In the genomic region with DNA sequence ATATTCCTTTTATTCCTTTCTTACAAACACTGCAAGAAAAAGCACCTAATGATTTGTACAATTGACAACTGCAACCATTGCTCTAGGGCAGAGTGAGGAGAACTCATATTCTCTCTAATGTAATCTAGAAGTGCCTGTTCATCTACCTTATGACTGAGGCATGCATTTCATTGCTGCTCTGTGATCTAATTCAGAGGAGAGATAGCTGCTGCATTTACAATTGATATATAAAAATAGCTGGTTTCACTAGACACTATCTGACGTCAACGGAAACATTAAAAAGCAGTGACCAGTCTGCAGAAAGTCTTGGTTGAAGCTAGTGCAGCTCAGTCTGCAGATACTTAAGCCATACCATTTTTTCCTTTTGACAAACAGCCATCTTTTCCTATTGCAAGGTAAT, we compare ENCODE assay signal across 21 cellular contexts.
"Had no signal": no experiment of that assay in that cellular context is flagged by ENCODE, and none has a peak within 500 bp of the region (broad histone marks: within the 10 kb centered on the region; RNA-seq: fewer than 3 reads in every experiment).

No MANE protein-coding gene starts in this region.

- DNase-seq: effector memory CD8-positive, alpha-beta T cell; foreskin fibroblast; hypothalamus; immature natural killer cell; islet precursor cell; kidney glomerular epithelial cell; mesenchymal stem cell; mucosa of descending colon; naive B cell; pancreas; sigmoid colon; spleen; stimulated activated CD4-positive, alpha-beta T cell treated with anti-CD3 and anti-CD28 coated beads, Interleukin-4, amount 100 ng/mL, for 4 hours; upper lobe of left lung had no signal

- H3K4me1 ChIP-seq: gastroesophageal sphincter, pancreas, sigmoid colon, spleen, upper lobe of left lung had no signal

- ATAC-seq: effector memory CD8-positive, alpha-beta T cell; gastroesophageal sphincter; mucosa of descending colon; natural killer cell treated with Interleukin-12 subunit alpha and Interleukin-12 subunit beta and Interleukin-15 and Interleukin-18, amount 100 ng/mL, for 72 hours; pancreas; stimulated activated memory B cell treated with anti-CD40 and anti-IgM and Interleukin-4, amounts not matched to agents 10 μg/mL and 1 μg/mL and 100 μg/mL, for 72 hours had no signal

- H3K27me3 ChIP-seq: gastroesophageal sphincter, neutrophil, pancreas, sigmoid colon, spleen, tibial nerve, upper lobe of left lung had no signal

- H3K27ac ChIP-seq: coronary artery, gastroesophageal sphincter, neutrophil, pancreas, sigmoid colon, spleen, thoracic aorta, tibial nerve, upper lobe of left lung had no signal

- H3K9me3 ChIP-seq: gastroesophageal sphincter, mucosa of descending colon, neutrophil, pancreas, sigmoid colon, thoracic aorta, tibial nerve, upper lobe of left lung had no signal

- H3K4me3 ChIP-seq: coronary artery, gastroesophageal sphincter, mucosa of descending colon, pancreas, sigmoid colon, spleen, thoracic aorta, tibial nerve, upper lobe of left lung had no signal

- H3K36me3 ChIP-seq: gastroesophageal sphincter, neutrophil, pancreas, sigmoid colon, spleen, thoracic aorta, tibial nerve, upper lobe of left lung had no signal
